ENCODE assay signal across 32 cellular contexts in the genomic region with DNA sequence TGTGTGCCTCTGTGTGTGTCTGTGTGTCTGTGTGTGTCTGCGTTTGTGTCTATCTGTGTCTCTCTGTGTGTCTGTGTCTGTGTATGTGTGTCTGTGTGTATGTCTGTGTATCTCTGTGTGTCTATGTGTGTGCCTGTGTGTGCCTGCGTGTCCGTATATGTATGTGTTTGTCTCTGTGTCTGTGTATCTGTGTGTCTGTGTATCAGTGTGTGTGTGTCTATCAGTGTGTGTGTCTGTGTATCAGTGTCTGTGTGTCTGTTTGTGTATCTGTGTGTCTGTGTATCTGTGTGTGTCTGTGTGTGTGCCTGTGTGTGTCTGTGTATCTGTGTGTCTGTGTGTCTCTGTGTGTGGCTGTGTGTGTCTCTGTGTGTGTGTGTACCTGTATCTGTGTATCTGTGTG. TPM values are rescaled to one million over a fixed set of nuclear protein-coding genes. Genes with fewer than 3 reads are reported as not detected.
"Had no signal": no experiment of that assay in that cellular context is flagged by ENCODE, and none has a peak within 500 bp of the region (broad histone marks: within the 10 kb centered on the region; RNA-seq: fewer than 3 reads in every experiment).

No MANE protein-coding gene starts in this region.

- ATAC-seq: left cardiac atrium; naive thymus-derived CD4-positive, alpha-beta T cell; pancreas had no signal

- H3K27ac Mint-ChIP-seq: dendritic cell treated with granulocyte-macrophage colony-stimulating factor and Interleukin-4, amounts not matched to agents 40 ng/mL and 50 ng/mL, for 4 days; naive thymus-derived CD4-positive, alpha-beta T cell; stimulated activated naive B cell treated with anti-CD40 and anti-IgM and Interleukin-4, amounts not matched to agents 10 μg/mL and 1 μg/mL and 100 μg/mL, for 72 hours; T-helper 1 cell treated with Interleukin-12 subunit alpha and Interleukin-12 subunit beta and Interleukin-4 antibody, amounts not matched to agents 30 μg/mL and 1 μg/mL, for 36 hours had no signal

- H3K4me1 ChIP-seq: breast epithelium, esophagus squamous epithelium, heart right ventricle, pancreas, prostate gland, stomach, thyroid gland had no signal

- H3K4me3 ChIP-seq: breast epithelium, esophagus squamous epithelium, heart right ventricle, pancreas, prostate gland, smooth muscle cell, stomach, thyroid gland had no signal

- FAIRE-seq: pancreas, TTC549 had no signal

- H3K9me3 Mint-ChIP-seq: central memory CD8-positive, alpha-beta T cell; dendritic cell treated with granulocyte-macrophage colony-stimulating factor and Interleukin-4, amounts not matched to agents 40 ng/mL and 50 ng/mL, for 4 days; naive thymus-derived CD4-positive, alpha-beta T cell; stimulated activated naive B cell treated with anti-CD40 and anti-IgM and Interleukin-4, amounts not matched to agents 10 μg/mL and 1 μg/mL and 100 μg/mL, for 72 hours; T-helper 1 cell treated with Interleukin-12 subunit alpha and Interleukin-12 subunit beta and Interleukin-4 antibody, amounts not matched to agents 30 μg/mL and 1 μg/mL, for 36 hours had no signal

- H3K27ac ChIP-seq: breast epithelium, esophagus squamous epithelium, heart right ventricle, pancreas, prostate gland, stomach, thyroid gland, VCaP had no signal

- DNase-seq: activated CD4-positive, alpha-beta T cell treated with anti-CD3 and anti-CD28 coated beads for 4 hours; activated CD4-positive, alpha-beta T cell treated with anti-CD3 and anti-CD28 coated beads, Interleukin-2, amount 50 U/mL, for 4 hours; activated effector memory CD4-positive, alpha-beta T cell treated with anti-CD3 and anti-CD28 coated beads, Interleukin-2, amount 50 U/mL, for 16 hours; activated naive CD4-positive, alpha-beta T cell treated with anti-CD3 and anti-CD28 coated beads, Interleukin-2, amount 50 U/mL, for 16 hours; amniotic stem cell; esophagus squamous epithelium; foreskin melanocyte; heart right ventricle; islet precursor cell; left cardiac atrium; midbrain; naive thymus-derived CD4-positive, alpha-beta T cell; nucleus accumbens; pancreas; stimulated activated CD4-positive, alpha-beta T cell treated with anti-CD3 and anti-CD28 coated beads, Interleukin-1b, Interleukin-23, amount 100 ng/mL, for 48 hours; stimulated activated CD4-positive, alpha-beta T cell treated with anti-CD3 and anti-CD28 coated beads, Interleukin-4, amount 100 ng/mL, for 4 hours; stimulated activated CD8-positive, alpha-beta memory T cell treated with anti-CD3 and anti-CD28 coated beads, Interleukin-4, amount 100 ng/mL, for 48 hours; stimulated activated naive B cell treated with anti-CD40 and anti-IgM and Interleukin-4, amounts not matched to agents 10 μg/mL and 1 μg/mL and 100 μg/mL, for 72 hours; stomach; T-helper 9 cell had no signal

- H3K27me3 Mint-ChIP-seq: central memory CD8-positive, alpha-beta T cell; stimulated activated naive B cell treated with anti-CD40 and anti-IgM and Interleukin-4, amounts not matched to agents 10 μg/mL and 1 μg/mL and 100 μg/mL, for 72 hours had no signal

- H3K9me3 ChIP-seq: breast epithelium, esophagus squamous epithelium, heart right ventricle, pancreas, prostate gland, stomach, thyroid gland had no signal

- H3K4me1 Mint-ChIP-seq: central memory CD8-positive, alpha-beta T cell; naive thymus-derived CD4-positive, alpha-beta T cell; stimulated activated naive B cell treated with anti-CD40 and anti-IgM and Interleukin-4, amounts not matched to agents 10 μg/mL and 1 μg/mL and 100 μg/mL, for 72 hours had no signal

- H3K27me3 ChIP-seq: breast epithelium, esophagus squamous epithelium, pancreas, stomach, thyroid gland had no signal

- H3K36me3 ChIP-seq: breast epithelium, esophagus squamous epithelium, heart right ventricle, pancreas, prostate gland, stomach, thyroid gland had no signal

- H3K4me2 ChIP-seq: smooth muscle cell had no signal

- H3K36me3 Mint-ChIP-seq: naive thymus-derived CD4-positive, alpha-beta T cell; stimulated activated naive B cell treated with anti-CD40 and anti-IgM and Interleukin-4, amounts not matched to agents 10 μg/mL and 1 μg/mL and 100 μg/mL, for 72 hours had no signal

- H3K4me3 Mint-ChIP-seq: central memory CD8-positive, alpha-beta T cell; dendritic cell treated with granulocyte-macrophage colony-stimulating factor and Interleukin-4, amounts not matched to agents 40 ng/mL and 50 ng/mL, for 4 days; naive thymus-derived CD4-positive, alpha-beta T cell; stimulated activated naive B cell treated with anti-CD40 and anti-IgM and Interleukin-4, amounts not matched to agents 10 μg/mL and 1 μg/mL and 100 μg/mL, for 72 hours; T-helper 1 cell treated with Interleukin-12 subunit alpha and Interleukin-12 subunit beta and Interleukin-4 antibody, amounts not matched to agents 30 μg/mL and 1 μg/mL, for 36 hours had no signal

RNA-seq across cellular contexts. Expression of gene BCL2L14, which starts 23.1 kb away (rescaled TPM):
- total RNA-seq: glomerular endothelial cell, left cardiac atrium, lower leg skin, smooth muscle cell had no signal
- polyA plus RNA-seq: heart right ventricle; naive thymus-derived CD4-positive, alpha-beta T cell; neural cell; smooth muscle cell had no signal
